9 cellular contexts compared by ENCODE assay signal in the genomic region with DNA sequence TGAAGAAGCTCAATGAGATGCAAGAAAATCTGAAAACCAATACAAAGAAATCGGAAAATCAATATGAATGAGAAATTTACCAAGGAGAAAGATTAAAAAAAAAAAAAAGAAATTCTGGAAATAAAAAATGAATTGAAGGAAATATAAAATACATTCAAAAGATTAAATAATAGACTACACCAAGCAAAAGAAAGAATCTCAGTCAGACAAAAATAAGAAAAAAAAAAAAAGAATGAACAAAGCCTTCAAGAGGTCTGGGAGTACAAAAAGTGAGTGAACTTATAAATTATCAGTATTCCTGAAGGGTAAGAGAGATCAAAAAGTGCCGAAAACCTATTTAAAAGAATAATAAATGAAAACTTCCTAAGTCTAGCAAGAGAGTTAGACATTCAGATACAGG.
"Had no signal": no experiment of that assay in that cellular context is flagged by ENCODE, and none has a peak within 500 bp of the region (broad histone marks: within the 10 kb centered on the region; RNA-seq: fewer than 3 reads in every experiment).

No MANE protein-coding gene starts in this region.

- H3K4me2 ChIP-seq: GM23338 had no signal

- H3K4me3 ChIP-seq: GM23338 had no signal

- DNase-seq: H9, HCEC 1CT, HFFc6, Kasumi-1, KG1 had no signal

- ATAC-seq: GM23338, HepG2 had no signal

- H3K27ac ChIP-seq: HL-60 had no signal

- H2AFZ ChIP-seq: GM23338 had no signal

- FAIRE-seq: H1, HepG2 had no signal
